In genomic region chr11:131580466-131580865, GRCh38 we compare ENCODE assay signal across 16 cellular contexts.
"Had no signal": no experiment of that assay in that cellular context is flagged by ENCODE, and none has a peak within 500 bp of the region (broad histone marks: within the 10 kb centered on the region; RNA-seq: fewer than 3 reads in every experiment).

No MANE protein-coding gene starts in this region.

- H3K9me3 ChIP-seq: colonic mucosa, esophagus muscularis mucosa, left lung, mucosa of descending colon, testis, upper lobe of left lung had no signal

- H3K4me3 Mint-ChIP-seq: activated CD8-positive, alpha-beta T cell treated with anti-CD3 and anti-CD28 coated beads for 36 hours; natural killer cell treated with Interleukin-12 subunit alpha and Interleukin-12 subunit beta and Interleukin-15 and Interleukin-18, amount 100 ng/mL, for 72 hours; stimulated activated naive CD8-positive, alpha-beta T cell treated with anti-CD3 and anti-CD28 coated beads, Interleukin-15, Interleukin-2, amounts not matched to agents 100 ng/mL and 50 ng/mL, for 24 hours had no signal

- ATAC-seq: activated CD8-positive, alpha-beta T cell treated with anti-CD3 and anti-CD28 coated beads for 36 hours; activated naive CD4-positive, alpha-beta T cell treated with anti-CD3 and anti-CD28 coated beads, Interleukin-2, amount 50 U/mL, for 72 hours; mucosa of descending colon; natural killer cell treated with Interleukin-12 subunit alpha and Interleukin-12 subunit beta and Interleukin-15 and Interleukin-18, amount 100 ng/mL, for 72 hours; right cardiac atrium had no signal

- H3K27ac Mint-ChIP-seq: activated CD8-positive, alpha-beta T cell treated with anti-CD3 and anti-CD28 coated beads for 36 hours; activated naive CD4-positive, alpha-beta T cell treated with anti-CD3 and anti-CD28 coated beads, Interleukin-2, amount 50 U/mL, for 72 hours; natural killer cell treated with Interleukin-12 subunit alpha and Interleukin-12 subunit beta and Interleukin-15 and Interleukin-18, amount 100 ng/mL, for 72 hours; progenitor cell of endocrine pancreas; stimulated activated naive CD8-positive, alpha-beta T cell treated with anti-CD3 and anti-CD28 coated beads, Interleukin-15, Interleukin-2, amounts not matched to agents 100 ng/mL and 50 ng/mL, for 24 hours had no signal

- H3K9me3 Mint-ChIP-seq: activated CD8-positive, alpha-beta T cell treated with anti-CD3 and anti-CD28 coated beads for 36 hours; activated naive CD4-positive, alpha-beta T cell treated with anti-CD3 and anti-CD28 coated beads, Interleukin-2, amount 50 U/mL, for 72 hours; natural killer cell treated with Interleukin-12 subunit alpha and Interleukin-12 subunit beta and Interleukin-15 and Interleukin-18, amount 100 ng/mL, for 72 hours; stimulated activated naive CD8-positive, alpha-beta T cell treated with anti-CD3 and anti-CD28 coated beads, Interleukin-15, Interleukin-2, amounts not matched to agents 100 ng/mL and 50 ng/mL, for 24 hours had no signal

- H3K4me3 ChIP-seq: colonic mucosa, esophagus muscularis mucosa, left lung, mucosa of descending colon, testis, upper lobe of left lung had no signal

- DNase-seq: activated CD4-positive, alpha-beta T cell treated with anti-CD3 and anti-CD28 coated beads for 4 hours; activated CD8-positive, alpha-beta memory T cell treated with anti-CD3 and anti-CD28 coated beads, Interleukin-2, amount 50 U/mL, for 4 hours; activated effector memory CD4-positive, alpha-beta T cell treated with anti-CD3 and anti-CD28 coated beads, Interleukin-2, amount 50 U/mL, for 16 hours; colonic mucosa; effector CD4-positive, alpha-beta T cell; left lung; right cardiac atrium; upper lobe of left lung had no signal

- H3K36me3 Mint-ChIP-seq: activated naive CD4-positive, alpha-beta T cell treated with anti-CD3 and anti-CD28 coated beads, Interleukin-2, amount 50 U/mL, for 72 hours; natural killer cell treated with Interleukin-12 subunit alpha and Interleukin-12 subunit beta and Interleukin-15 and Interleukin-18, amount 100 ng/mL, for 72 hours had no signal

- H3K36me3 ChIP-seq: colonic mucosa, esophagus muscularis mucosa, left lung, upper lobe of left lung had no signal

- H3K4me1 ChIP-seq: colonic mucosa, esophagus muscularis mucosa, left lung, testis, upper lobe of left lung had no signal

- H3K27ac ChIP-seq: colonic mucosa, esophagus muscularis mucosa, left lung, testis, upper lobe of left lung had no signal

- H3K27me3 ChIP-seq: colonic mucosa, testis, upper lobe of left lung had no signal
